25 cellular contexts compared by ENCODE assay signal in genomic region chr13:86681223-86681622, GRCh38.
"Had no signal": no experiment of that assay in that cellular context is flagged by ENCODE, and none has a peak within 500 bp of the region (broad histone marks: within the 10 kb centered on the region; RNA-seq: fewer than 3 reads in every experiment).

No MANE protein-coding gene starts in this region.

- H3K36me3 ChIP-seq: lower lobe of right lung, sigmoid colon, stomach, suprapubic skin, tibial nerve, WERI-Rb-1 had no signal

- H3K27me3 ChIP-seq: sigmoid colon, stomach, suprapubic skin, tibial nerve had no signal

- FAIRE-seq: astrocyte, TTC549 had no signal

- DNase-seq: activated CD4-positive, alpha-beta T cell treated with anti-CD3 and anti-CD28 coated beads for 1 hour; activated CD4-positive, alpha-beta T cell treated with anti-CD3 and anti-CD28 coated beads, Interleukin-2, amount 50 U/mL, for 1 hour; activated CD8-positive, alpha-beta memory T cell treated with anti-CD3 and anti-CD28 coated beads, Interleukin-2, amount 50 U/mL, for 4 hours; activated naive CD4-positive, alpha-beta T cell; activated naive CD8-positive, alpha-beta T cell treated with anti-CD3 and anti-CD28 coated beads for 36 hours; activated T-cell treated with anti-CD3 and anti-CD28 coated beads, Interleukin-2, amount 50 U/mL, for 24 hours; central memory CD4-positive, alpha-beta T cell; dermis blood vessel endothelial cell; effector CD8-positive, alpha-beta T cell; erythroblast; foreskin fibroblast; kidney; lower lobe of right lung; naive B cell; posterior cingulate gyrus; sigmoid colon; stimulated activated CD4-positive, alpha-beta T cell treated with anti-CD3 and anti-CD28 coated beads, Interleukin-15, amount 100 ng/mL, for 24 hours; stomach; WERI-Rb-1 had no signal

- H3K4me3 ChIP-seq: lower lobe of right lung, sigmoid colon, smooth muscle cell, stomach, suprapubic skin, tibial nerve had no signal

- H3K27ac ChIP-seq: lower lobe of right lung, sigmoid colon, stomach, suprapubic skin, tibial nerve, WERI-Rb-1 had no signal

- ATAC-seq: lower lobe of right lung; stimulated activated memory B cell treated with anti-CD40 and anti-IgM and Interleukin-4, amounts not matched to agents 10 μg/mL and 1 μg/mL and 100 μg/mL, for 72 hours had no signal

- H3K4me2 ChIP-seq: smooth muscle cell had no signal

- H3K9me3 ChIP-seq: lower lobe of right lung, sigmoid colon, stomach, suprapubic skin, tibial nerve had no signal

- H3K4me1 ChIP-seq: lower lobe of right lung, sigmoid colon, stomach, suprapubic skin, tibial nerve had no signal
